Comparison of ENCODE assay signal across 1 cellular context in genomic region chr16:85381738-85382592, GRCh38.
A peak's percentile ranks its signal among the peaks of the same experiment; 100 is the strongest.
TF ChIP-seq lines count a peak whose summit lies in the region.

No MANE protein-coding gene starts in this region.

TF ChIP-seq in K562, 482 proteins besides CTCF, POLR2A, EP300 and RAD21 (continued from another document and continues in another):
- TF ChIP-seq AFF1 (IDR thresholded peaks at IDR 0.05; ENCODE audit: low read depth in 1 of 2, partially characterized antibody in 2 of 2) (peak in 1 of 2 experiments; percentile 94), DIDO1 (tag; IDR thresholded peaks at IDR 0.05; ENCODE audit: low read depth) (no peak), SMAD2 (IDR thresholded peaks at IDR 0.05; ENCODE audit: low read depth, low read length) (no peak), IFI16 (CRISPR knock-in tag; IDR thresholded peaks at IDR 0.05) (no peak), MYBL2 (IDR thresholded peaks at IDR 0.05; ENCODE audit: low read depth) (no peak), MYBL2 (CRISPR knock-in tag; IDR thresholded peaks at IDR 0.05; ENCODE audit: borderline replicate concordance) (no peak), ZNF175 (CRISPR knock-in tag; IDR thresholded peaks at IDR 0.05; ENCODE audit: low read depth) (peak; percentile 93), ELF2 (CRISPR knock-in tag; IDR thresholded peaks at IDR 0.05) (no peak; the same call in 1 of the 2 replicates), DEAF1 (CRISPR knock-in tag; IDR thresholded peaks at IDR 0.05) (no peak), XRCC4 (IDR thresholded peaks at IDR 0.05; ENCODE audit: extremely low read depth, insufficient read depth, insufficient read length) (no peak), MITF (IDR thresholded peaks at IDR 0.05) (peak; percentile 93; the same call in 1 of the 2 replicates), FOXJ3 (CRISPR knock-in tag; IDR thresholded peaks at IDR 0.05) (no peak), ZBTB17 (CRISPR knock-in tag; IDR thresholded peaks at IDR 0.05) (peak; percentile 93), PREB (CRISPR knock-in tag; IDR thresholded peaks at IDR 0.05) (no peak), RERE (CRISPR knock-in tag; IDR thresholded peaks at IDR 0.05; ENCODE audit: borderline replicate concordance) (peak; percentile 77; the same call in 1 of the 2 replicates), ZNF23 (CRISPR knock-in tag; IDR thresholded peaks at IDR 0.05) (no peak), ZNF324 (CRISPR knock-in tag; IDR thresholded peaks at IDR 0.05) (no peak), HDAC8 (tag; IDR thresholded peaks at IDR 0.05) (no peak), CCAR2 (IDR thresholded peaks at IDR 0.05; ENCODE audit: low read depth, low read length) (0 out of 2 replicates have a peak, but pooled peaks have one; percentile 41), PTTG1 (tag; IDR thresholded peaks at IDR 0.05; ENCODE audit: low read depth) (no peak), EGR1 (conservative IDR thresholded peaks at IDR 0.05) (peak; percentile 98), ZNF696 (CRISPR knock-in tag; conservative IDR thresholded peaks at IDR 0.05) (no peak), ZNF77 (CRISPR knock-in tag; IDR thresholded peaks at IDR 0.05) (no peak), KDM2B (CRISPR knock-in tag; IDR thresholded peaks at IDR 0.05) (peak; percentile 61; the same call in 1 of the 2 replicates), CLOCK (CRISPR knock-in tag; IDR thresholded peaks at IDR 0.05; ENCODE audit: borderline replicate concordance) (no peak)
- TF ChIP-seq, protein P1, sequence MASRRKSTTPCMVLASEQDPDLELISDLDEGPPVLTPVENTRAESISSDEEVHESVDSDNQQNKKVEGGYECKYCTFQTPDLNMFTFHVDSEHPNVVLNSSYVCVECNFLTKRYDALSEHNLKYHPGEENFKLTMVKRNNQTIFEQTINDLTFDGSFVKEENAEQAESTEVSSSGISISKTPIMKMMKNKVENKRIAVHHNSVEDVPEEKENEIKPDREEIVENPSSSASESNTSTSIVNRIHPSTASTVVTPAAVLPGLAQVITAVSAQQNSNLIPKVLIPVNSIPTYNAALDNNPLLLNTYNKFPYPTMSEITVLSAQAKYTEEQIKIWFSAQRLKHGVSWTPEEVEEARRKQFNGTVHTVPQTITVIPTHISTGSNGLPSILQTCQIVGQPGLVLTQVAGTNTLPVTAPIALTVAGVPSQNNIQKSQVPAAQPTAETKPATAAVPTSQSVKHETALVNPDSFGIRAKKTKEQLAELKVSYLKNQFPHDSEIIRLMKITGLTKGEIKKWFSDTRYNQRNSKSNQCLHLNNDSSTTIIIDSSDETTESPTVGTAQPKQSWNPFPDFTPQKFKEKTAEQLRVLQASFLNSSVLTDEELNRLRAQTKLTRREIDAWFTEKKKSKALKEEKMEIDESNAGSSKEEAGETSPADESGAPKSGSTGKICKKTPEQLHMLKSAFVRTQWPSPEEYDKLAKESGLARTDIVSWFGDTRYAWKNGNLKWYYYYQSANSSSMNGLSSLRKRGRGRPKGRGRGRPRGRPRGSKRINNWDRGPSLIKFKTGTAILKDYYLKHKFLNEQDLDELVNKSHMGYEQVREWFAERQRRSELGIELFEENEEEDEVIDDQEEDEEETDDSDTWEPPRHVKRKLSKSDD (conservative IDR thresholded peaks at IDR 0.05; ENCODE audit: low read length), result no peak
- TF ChIP-seq, protein P2, sequence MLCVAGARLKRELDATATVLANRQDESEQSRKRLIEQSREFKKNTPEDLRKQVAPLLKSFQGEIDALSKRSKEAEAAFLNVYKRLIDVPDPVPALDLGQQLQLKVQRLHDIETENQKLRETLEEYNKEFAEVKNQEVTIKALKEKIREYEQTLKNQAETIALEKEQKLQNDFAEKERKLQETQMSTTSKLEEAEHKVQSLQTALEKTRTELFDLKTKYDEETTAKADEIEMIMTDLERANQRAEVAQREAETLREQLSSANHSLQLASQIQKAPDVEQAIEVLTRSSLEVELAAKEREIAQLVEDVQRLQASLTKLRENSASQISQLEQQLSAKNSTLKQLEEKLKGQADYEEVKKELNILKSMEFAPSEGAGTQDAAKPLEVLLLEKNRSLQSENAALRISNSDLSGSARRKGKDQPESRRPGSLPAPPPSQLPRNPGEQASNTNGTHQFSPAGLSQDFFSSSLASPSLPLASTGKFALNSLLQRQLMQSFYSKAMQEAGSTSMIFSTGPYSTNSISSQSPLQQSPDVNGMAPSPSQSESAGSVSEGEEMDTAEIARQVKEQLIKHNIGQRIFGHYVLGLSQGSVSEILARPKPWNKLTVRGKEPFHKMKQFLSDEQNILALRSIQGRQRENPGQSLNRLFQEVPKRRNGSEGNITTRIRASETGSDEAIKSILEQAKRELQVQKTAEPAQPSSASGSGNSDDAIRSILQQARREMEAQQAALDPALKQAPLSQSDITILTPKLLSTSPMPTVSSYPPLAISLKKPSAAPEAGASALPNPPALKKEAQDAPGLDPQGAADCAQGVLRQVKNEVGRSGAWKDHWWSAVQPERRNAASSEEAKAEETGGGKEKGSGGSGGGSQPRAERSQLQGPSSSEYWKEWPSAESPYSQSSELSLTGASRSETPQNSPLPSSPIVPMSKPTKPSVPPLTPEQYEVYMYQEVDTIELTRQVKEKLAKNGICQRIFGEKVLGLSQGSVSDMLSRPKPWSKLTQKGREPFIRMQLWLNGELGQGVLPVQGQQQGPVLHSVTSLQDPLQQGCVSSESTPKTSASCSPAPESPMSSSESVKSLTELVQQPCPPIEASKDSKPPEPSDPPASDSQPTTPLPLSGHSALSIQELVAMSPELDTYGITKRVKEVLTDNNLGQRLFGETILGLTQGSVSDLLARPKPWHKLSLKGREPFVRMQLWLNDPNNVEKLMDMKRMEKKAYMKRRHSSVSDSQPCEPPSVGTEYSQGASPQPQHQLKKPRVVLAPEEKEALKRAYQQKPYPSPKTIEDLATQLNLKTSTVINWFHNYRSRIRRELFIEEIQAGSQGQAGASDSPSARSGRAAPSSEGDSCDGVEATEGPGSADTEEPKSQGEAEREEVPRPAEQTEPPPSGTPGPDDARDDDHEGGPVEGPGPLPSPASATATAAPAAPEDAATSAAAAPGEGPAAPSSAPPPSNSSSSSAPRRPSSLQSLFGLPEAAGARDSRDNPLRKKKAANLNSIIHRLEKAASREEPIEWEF (CRISPR knock-in tag; IDR thresholded peaks at IDR 0.05), result peak; percentile 91
- TF ChIP-seq, protein P3, sequence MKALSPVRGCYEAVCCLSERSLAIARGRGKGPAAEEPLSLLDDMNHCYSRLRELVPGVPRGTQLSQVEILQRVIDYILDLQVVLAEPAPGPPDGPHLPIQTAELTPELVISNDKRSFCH (CRISPR knock-in tag; IDR thresholded peaks at IDR 0.05), result no peak
- TF ChIP-seq, protein P3 (tag; IDR thresholded peaks at IDR 0.05), result peak; percentile 91
